8 cellular contexts compared by ENCODE assay signal in the genomic region with DNA sequence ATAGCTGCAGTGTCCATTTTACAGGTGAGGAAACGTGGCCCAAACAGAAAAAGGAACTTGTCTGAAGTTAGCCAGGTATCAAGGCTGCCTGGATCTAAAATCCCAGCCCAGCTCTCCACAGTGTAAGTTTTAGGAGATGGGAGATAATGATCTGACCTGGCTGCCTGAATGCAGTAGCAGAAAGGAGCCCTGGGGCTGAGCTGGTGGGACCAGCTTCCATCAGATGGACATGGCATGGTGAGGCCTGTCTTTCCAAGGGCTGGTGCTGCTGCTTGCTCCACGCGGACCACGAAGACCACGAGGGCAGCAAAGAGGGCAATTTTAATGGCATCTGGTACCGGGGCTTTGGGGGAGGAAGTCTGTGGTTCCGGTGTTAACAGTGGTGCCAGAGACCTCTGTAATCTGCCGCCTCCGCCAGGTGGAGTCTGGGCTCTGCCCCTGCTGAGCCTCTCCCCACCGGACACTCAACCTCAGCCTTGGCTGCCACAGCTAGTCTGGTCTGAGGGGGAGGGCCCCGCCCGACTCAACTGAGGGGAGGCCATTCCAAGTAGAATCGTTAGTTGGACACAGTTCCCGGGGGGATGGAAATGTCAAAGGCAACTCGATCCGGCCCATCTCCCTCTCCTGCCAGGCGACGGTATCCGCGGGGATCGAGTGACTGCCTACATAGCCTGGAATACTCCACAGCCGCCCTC. TPM values are rescaled to one million over a fixed set of nuclear protein-coding genes. Genes with fewer than 3 reads are reported as not detected.
A peak's percentile ranks its signal among the peaks of the same experiment; 100 is the strongest.
DNase-seq lines count a peak whose midpoint lies in the region; ATAC-seq and TF ChIP-seq lines count a peak whose summit lies in the region.

No MANE protein-coding gene starts in this region.

- H3K36me3 Mint-ChIP-seq in CD8-positive, alpha-beta T cell, result peaks cover 4% of the 10 kb centered on the region
- H3K36me3 Mint-ChIP-seq in GM23338 (ENCODE audit: low read depth), result peaks cover 9% of the 10 kb centered on the region

- BruUV-seq in PC-3 (replicated peaks; lab: Mats Ljungman, UMichigan), result TSS peak; percentile 80

- TF ChIP-seq EP300 in ovary (IDR thresholded peaks at IDR 0.05), result no peak

- H3K9me2 ChIP-seq in GM23338 (ENCODE audit: insufficient read depth) (no peaks in the 10 kb centered on the region), PC-3 (replicated peaks; ENCODE audit: low read length) (no peaks in the 10 kb centered on the region)

- peak overlapping the region; percentile 9 for H3K27ac ChIP-seq in CD8-positive, alpha-beta T cell (ENCODE audit: low read depth, low read length)
- H3K27ac ChIP-seq in GM23338 (ENCODE audit: low read depth) (no peak overlapping the region), PC-3 (ENCODE audit: low read length) (no peak overlapping the region), heart left ventricle (peak overlapping the region; percentile 31 to 85 (median 76)), ovary (no peak overlapping the region)

- POLR2A ChIA-PET in CD8-positive, alpha-beta T cell (lab: Charles Lee), result interaction anchor here (1.0 to 1.9 kb wide), 5 partner anchors 41 to 262 kb away, joined by 4 to 10 read pairs (median 5); a partner anchor contains a TSS
- POLR2A ChIA-PET in PC-3 (lab: Charles Lee; ENCODE audit: unreplicated experiment), result no interaction called here

- intact Hi-C loops in CD8-positive, alpha-beta T cell (cut with DNase I, micrococcal nuclease), result loop anchor here (1.0 to 10.0 kb wide), 11 partner anchors 47 to 1881 kb away; a partner anchor contains a TSS
- intact Hi-C loops in PC-3 (cut with micrococcal nuclease) (no loop called here), heart left ventricle (cut with DNase I) (loop anchor here in 6 of 10 donors (5.0 kb wide), 3 partner anchors 119 to 249 kb away; a partner anchor contains a TSS), ovary (cut with DNase I) (loop anchor here in 1 of 4 donors (5.0 kb wide), 1 partner anchor 44 kb away; no protein-coding TSS in a partner anchor)

- CTCF ChIA-PET in CD8-positive, alpha-beta T cell (lab: Charles Lee), result interaction anchor here (0.9 to 5.7 kb wide), 3 partner anchors 37 to 43 kb away, joined by 4 to 77 read pairs (median 14); no protein-coding TSS in a partner anchor
- CTCF ChIA-PET in PC-3 (lab: Charles Lee), result interaction anchor here (1.4 kb wide), 1 partner anchor 28 kb away, joined by 3 read pairs; no protein-coding TSS in a partner anchor

- DNase-seq in CD8-positive, alpha-beta T cell, result peak in 5 of 7 experiments; percentile 28 to 70 (median 55)
- DNase-seq in GM23338 (ENCODE audit: low spot score) (peak; percentile 76), PC-3 (peak; percentile 54), heart left ventricle (peak; percentile 61 to 82 (median 66)), ovary (peak in 4 of 5 donors; percentile 36 to 50 (median 45)), SIG-M5 (lab: John Stamatoyannopoulos, UW) (no peak)
- DNase-seq in activated naive CD4-positive, alpha-beta T cell treated with anti-CD3 and anti-CD28 coated beads, Interleukin-2, amount 50 U/mL, for 16 hours, result peak; percentile 38

- H4K20me1 ChIP-seq in GM23338 (replicated peaks; ENCODE audit: insufficient read depth), result no peaks in the 10 kb centered on the region
- H4K20me1 ChIP-seq in PC-3 (ENCODE audit: low read length), result no peaks in the 10 kb centered on the region

- H3K4me1 ChIP-seq in CD8-positive, alpha-beta T cell (ENCODE audit: insufficient read depth, low read length), result peaks cover 32% of the 10 kb centered on the region
- H3K4me1 ChIP-seq in GM23338 (ENCODE audit: insufficient read depth), result peaks cover 25% of the 10 kb centered on the region
- peaks cover 14% of the 10 kb centered on the region for H3K4me1 ChIP-seq in PC-3 (ENCODE audit: insufficient read depth, low read length)
- H3K4me1 ChIP-seq in heart left ventricle, result peaks cover 0 to 48% (median 25%) of the 10 kb centered on the region in 12 donors
- H3K4me1 ChIP-seq in ovary (ENCODE audit: insufficient read depth), result peaks cover 11% of the 10 kb centered on the region

- TF ChIP-seq POLR2A in heart left ventricle (IDR thresholded peaks at IDR 0.05) (no peak), ovary (IDR thresholded peaks at IDR 0.05) (no peak)

- H3K4me3 ChIP-seq in CD8-positive, alpha-beta T cell (ENCODE audit: low read depth, low read length), result peak overlapping the region; percentile 77
- H3K4me3 ChIP-seq in GM23338, result peak overlapping the region; percentile 81
- peak overlapping the region; percentile 82 for H3K4me3 ChIP-seq in PC-3 (ENCODE audit: low read length)
- peak overlapping the region; percentile 57 to 90 (median 80) for H3K4me3 ChIP-seq in heart left ventricle
- H3K4me3 ChIP-seq in ovary, result peak overlapping the region; percentile 73

- peak overlapping the region; percentile 89 for H2AFZ ChIP-seq in GM23338
- H2AFZ ChIP-seq in PC-3 (ENCODE audit: low read length), result peak overlapping the region; percentile 97

- peak; percentile 9 for ATAC-seq in CD8-positive, alpha-beta T cell
- ATAC-seq in GM23338 (peak; percentile 22), PC-3 (peak; percentile 40), heart left ventricle (peak in 3 of 4 donors; percentile 23 to 53 (median 34)), HG02884 (IDR thresholded peaks at IDR 0.05; ENCODE audit: unreplicated experiment) (no peak)

- no peaks in the 10 kb centered on the region; the same call in 1 of the 2 replicates for H3F3A ChIP-seq in GM23338 (replicated peaks; ENCODE audit: low read depth)
- no peaks in the 10 kb centered on the region for H3F3A ChIP-seq in PC-3 (ENCODE audit: low read length, unreplicated experiment)

- peak; percentile 37 for TF ChIP-seq CTCF in CD8-positive, alpha-beta T cell (IDR thresholded peaks at IDR 0.05)
- TF ChIP-seq CTCF in GM23338 (conservative IDR thresholded peaks at IDR 0.05; ENCODE audit: low read depth in 2 of 2), result peak in 1 of 2 experiments; percentile 49; a peak in 3 of 4 replicates
- peak; percentile 42 for TF ChIP-seq CTCF in PC-3 (conservative IDR thresholded peaks at IDR 0.05; ENCODE audit: low read depth, low read length)
- peak in 4 of 12 donors; percentile 27 to 40 (median 30) for TF ChIP-seq CTCF in heart left ventricle (IDR thresholded peaks at IDR 0.05)
- TF ChIP-seq CTCF in ovary (IDR thresholded peaks at IDR 0.05), result no peak

- no peaks in the 10 kb centered on the region for H3K36me3 ChIP-seq in CD8-positive, alpha-beta T cell (ENCODE audit: insufficient read depth, low read length)
- H3K36me3 ChIP-seq in GM23338 (ENCODE audit: insufficient read depth), result no peaks in the 10 kb centered on the region
- H3K36me3 ChIP-seq in PC-3 (ENCODE audit: low read depth, low read length), result no peaks in the 10 kb centered on the region
- peaks cover 0 to 16% (median 2%) of the 10 kb centered on the region in 9 donors for H3K36me3 ChIP-seq in heart left ventricle
- H3K36me3 ChIP-seq in ovary, result no peaks in the 10 kb centered on the region

- peak overlapping the region; percentile 89 for H3K27ac Mint-ChIP-seq in CD8-positive, alpha-beta T cell
- no peak overlapping the region for H3K27ac Mint-ChIP-seq in GM23338

- peaks cover 40% of the 10 kb centered on the region for H3K4me1 Mint-ChIP-seq in CD8-positive, alpha-beta T cell (ENCODE audit: low read depth)
- H3K4me1 Mint-ChIP-seq in GM23338, result peaks cover 23% of the 10 kb centered on the region

- no peaks in the 10 kb centered on the region for H3K27me3 Mint-ChIP-seq in CD8-positive, alpha-beta T cell (ENCODE audit: low read depth)
- H3K27me3 Mint-ChIP-seq in GM23338 (ENCODE audit: insufficient read depth, low read depth, poor library complexity), result peaks cover 31% of the 10 kb centered on the region

- no peaks in the 10 kb centered on the region for H3K27me3 ChIP-seq in CD8-positive, alpha-beta T cell (ENCODE audit: insufficient read depth, low read length)
- H3K27me3 ChIP-seq in GM23338 (ENCODE audit: insufficient read depth), result peaks cover 30% of the 10 kb centered on the region
- no peaks in the 10 kb centered on the region for H3K27me3 ChIP-seq in PC-3 (ENCODE audit: low read length)
- peaks cover 0 to 9% (median 0%) of the 10 kb centered on the region in 9 donors for H3K27me3 ChIP-seq in heart left ventricle
- no peaks in the 10 kb centered on the region for H3K27me3 ChIP-seq in ovary

- H3K79me2 ChIP-seq in GM23338 (replicated peaks; ENCODE audit: insufficient read depth) (no peaks in the 10 kb centered on the region), PC-3 (ENCODE audit: low read length) (no peaks in the 10 kb centered on the region)

- H3K9ac ChIP-seq in PC-3 (ENCODE audit: low read length), result peak overlapping the region; percentile 58

- no peaks in the 10 kb centered on the region for H3K9me3 Mint-ChIP-seq in CD8-positive, alpha-beta T cell
- H3K9me3 Mint-ChIP-seq in GM23338, result no peaks in the 10 kb centered on the region; the same call in 2 of the 3 replicates

- 12 to 27% (median 13%) methylated on average over 10 to 22 of the region's 22 CpGs for WGBS in heart left ventricle, 4 donors
- 15 to 17% (median 16%) methylated on average over 20 to 22 of the region's 22 CpGs for WGBS in ovary, 3 donors

- H3K9me3 ChIP-seq in CD8-positive, alpha-beta T cell (ENCODE audit: low read length), result no peaks in the 10 kb centered on the region
- H3K9me3 ChIP-seq in PC-3 (ENCODE audit: low read length) (no peaks in the 10 kb centered on the region), heart left ventricle (no peaks in the 10 kb centered on the region), ovary (peaks cover 0 to 12% of the 10 kb centered on the region in 2 donors)

- H3K4me3 Mint-ChIP-seq in CD8-positive, alpha-beta T cell, result peak overlapping the region; percentile 93
- H3K4me3 Mint-ChIP-seq in GM23338, result peak overlapping the region; percentile 83

- H3K4me2 ChIP-seq in GM23338 (peak overlapping the region; percentile 90), PC-3 (ENCODE audit: low read length) (peak overlapping the region; percentile 97)

RNA-seq across cellular contexts. Expression of a gene that starts 0.7 kb away (rescaled TPM):
- under 1 TPM; 0.39 to 0.60 TPM for total RNA-seq in CD8-positive, alpha-beta T cell
- total RNA-seq in GM23338 (2014; rRNA removed; shearing (Covaris generic)), result 4.9 and 7.3 TPM in 2 replicates
- polyA plus RNA-seq in GM23338 (2016; fragmentation: Nextera tagmentation; extraction: Ambion mirVana), result 1.3 and 1.5 TPM in 2 replicates
- total RNA-seq in PC-3 (2014; rRNA removed), result 3.4 and 4.7 TPM in 2 replicates
- total RNA-seq in heart left ventricle, result 10 to 100 TPM in 1 of 9 donors, 1 to 10 TPM in 8; 3.5 to 10.2 (median 6.7) TPM
- 1 to 10 TPM; 1.3 to 5.9 TPM for polyA plus RNA-seq in heart left ventricle
- 1 to 10 TPM in 5 of 7 donors, under 1 TPM in 2; 0.60 to 2.3 (median 1.2) TPM for total RNA-seq in ovary
- polyA plus RNA-seq in ovary, result 1 to 10 TPM in 1 of 2 donors, under 1 TPM in 1; 0.77 to 7.8 TPM

RNA-seq across cellular contexts. Expression of a gene that starts 46.7 kb away (rescaled TPM):
- 10 to 100 TPM in 1 of 2 experiments, 1 to 10 TPM in 1; 9.7 to 10.2 TPM for total RNA-seq in CD8-positive, alpha-beta T cell
- 9.5 and 12.1 TPM in 2 replicates for total RNA-seq in GM23338 (2014; rRNA removed; shearing (Covaris generic))
- polyA plus RNA-seq in GM23338 (2016; fragmentation: Nextera tagmentation; extraction: Ambion mirVana) (16.4 and 16.9 TPM in 2 replicates), heart left ventricle (10 to 100 TPM; 19.4 to 27.6 TPM), ovary (10 to 100 TPM; 59.3 to 61.4 TPM)
- total RNA-seq in PC-3 (2014; rRNA removed) (34.4 and 34.6 TPM in 2 replicates), heart left ventricle (10 to 100 TPM; 14.1 to 21.3 (median 17.2) TPM), ovary (10 to 100 TPM; 14.8 to 41.4 (median 24.8) TPM)

RNA-seq across cellular contexts. Expression of a gene that starts 47.0 kb away (rescaled TPM):
- under 1 TPM; 0.08 to 0.14 TPM for total RNA-seq in CD8-positive, alpha-beta T cell
- 4.4 and 4.7 TPM in 2 replicates for total RNA-seq in GM23338 (2014; rRNA removed; shearing (Covaris generic))
- polyA plus RNA-seq in GM23338 (2016; fragmentation: Nextera tagmentation; extraction: Ambion mirVana) (1.0 and 1.3 TPM in 2 replicates), heart left ventricle (under 1 TPM; 0.19 to 0.64 TPM), ovary (1 to 10 TPM in 1 of 2 donors, under 1 TPM in 1; 0.47 to 1.1 TPM)
- total RNA-seq in PC-3 (2014; rRNA removed) (4.7 and 5.0 TPM in 2 replicates), heart left ventricle (1 to 10 TPM in 2 of 9 donors, under 1 TPM in 7; 0.25 to 1.6 (median 0.67) TPM), ovary (1 to 10 TPM in 3 of 7 donors, under 1 TPM in 4; 0.53 to 3.2 (median 1.00) TPM)

Comparison
In these comparisons a context has a peak if more than half of its experiments do, and no peak if none do; other contexts are left out.
1. H3K27ac ChIP-seq: peak in CD8-positive, alpha-beta T cell (single experiment) and heart left ventricle (12 of 12); none in GM23338 (single experiment), PC-3 (single experiment) and ovary (0 of 2).
2. CTCF ChIP-seq: peak in CD8-positive, alpha-beta T cell (single experiment) and PC-3 (single experiment); none in ovary (0 of 3).
3. Peak in every context shown above with its lines, with median percentiles within 50 percentile points of each other: H3K4me3 ChIP-seq.